ENCODE assay signal across 10 cellular contexts in genomic region chr11:64649304-64649703, GRCh38. TPM values are rescaled to one million over a fixed set of nuclear protein-coding genes. Genes with fewer than 3 reads are reported as not detected.
A peak's percentile ranks its signal among the peaks of the same experiment; 100 is the strongest.
DNase-seq lines count a peak whose midpoint lies in the region; TF ChIP-seq lines count a peak whose summit lies in the region.
"Had no signal": no experiment of that assay in that cellular context is flagged by ENCODE, and none has a peak within 500 bp of the region (broad histone marks: within the 10 kb centered on the region; RNA-seq: fewer than 3 reads in every experiment).

No MANE protein-coding gene starts in this region.

- H3K4me1 ChIP-seq in colonic mucosa: no peaks in the 10 kb centered on the region

- no peaks in the 10 kb centered on the region for H3K36me3 Mint-ChIP-seq in progenitor cell of endocrine pancreas (ENCODE audit: insufficient read depth)

- H3K4me3 ChIP-seq in NB4 (ENCODE audit: low read depth, low read length): no peak overlapping the region
- H3K4me3 ChIP-seq in colonic mucosa: no peak overlapping the region

- no peak overlapping the region for H3K27ac Mint-ChIP-seq in progenitor cell of endocrine pancreas

- H3K27me3 Mint-ChIP-seq in progenitor cell of endocrine pancreas: peaks cover 65% of the 10 kb centered on the region

- no peaks in the 10 kb centered on the region for H3K9me3 Mint-ChIP-seq in progenitor cell of endocrine pancreas (ENCODE audit: low read depth)
- H3K9me3 Mint-ChIP-seq: central memory CD8-positive, alpha-beta T cell had no signal

- H3K9me3 ChIP-seq in colonic mucosa: no peaks in the 10 kb centered on the region

- peaks cover 2% of the 10 kb centered on the region for H3K27me3 ChIP-seq in colonic mucosa

- TF ChIP-seq POLR2A in NB4 (IDR thresholded peaks at IDR 0.05; ENCODE audit: extremely low read depth, insufficient read length): no peak

- TF ChIP-seq CTCF in NB4 (IDR thresholded peaks at IDR 0.05; ENCODE audit: low read depth, low read length) (peak; percentile 82), colonic mucosa (IDR thresholded peaks at IDR 0.05) (peak; percentile 31), progenitor cell of endocrine pancreas (IDR thresholded peaks at IDR 0.05; ENCODE audit: unreplicated experiment) (peak; percentile 54)

- H3K4me3 Mint-ChIP-seq in progenitor cell of endocrine pancreas (ENCODE audit: low read depth): no peak overlapping the region
- H3K4me3 Mint-ChIP-seq: central memory CD8-positive, alpha-beta T cell had no signal

- H3K4me1 Mint-ChIP-seq in progenitor cell of endocrine pancreas (ENCODE audit: low read depth): peaks cover 6% of the 10 kb centered on the region

- DNase-seq in NCI-H146 (lab: John Stamatoyannopoulos, UW) (peak; percentile 23), NCI-H146 treated with DMSO at 0.1 percent for 48 hours (lab: John Stamatoyannopoulos, UW; ENCODE audit: unreplicated experiment) (no peak), NB4 (ENCODE audit: low read depth) (peak; percentile 76), colonic mucosa (no peak), progenitor cell of endocrine pancreas (ENCODE audit: low spot score, unreplicated experiment) (no peak), superior temporal gyrus (ENCODE audit: extremely low spot score) (no peak), NCI-H226 (no peak), T-helper 1 cell (no peak)
- DNase-seq: NCI-H1417 treated with DMSO at 0.1 percent for 48 hours had no signal

- H3K9ac ChIP-seq in colonic mucosa (ENCODE audit: low read depth in 2 of 2, low read length in 2 of 2): no peak overlapping the region

- intact Hi-C loops in colonic mucosa (cut with DNase I): no loop called here

- no peak overlapping the region for H3K27ac ChIP-seq in colonic mucosa

- no peaks in the 10 kb centered on the region for H3K36me3 ChIP-seq in colonic mucosa

RNA-seq across cellular contexts. Expression of gene SLC22A12, which starts 58.3 kb away (rescaled TPM):
- total RNA-seq in colonic mucosa: not detected
- total RNA-seq in progenitor cell of endocrine pancreas: not detected in 2 replicates

Comparison
In these comparisons a context has a peak if more than half of its experiments do, and no peak if none do; other contexts are left out.
1. DNase-seq: peak in NCI-H146 (single experiment) and NB4 (single experiment); none in NCI-H146 treated with DMSO at 0.1 percent for 48 hours (single experiment), colonic mucosa (single experiment), progenitor cell of endocrine pancreas (single experiment), superior temporal gyrus (single experiment), NCI-H226 (single experiment) and T-helper 1 cell (0 of 5).
2. CTCF ChIP-seq: peak in every context shown above with its lines; median percentile 82 in NB4; 54 in progenitor cell of endocrine pancreas; 31 in colonic mucosa.